In genomic region chr15:70523634-70524033, GRCh38 we compare ENCODE assay signal across 18 cellular contexts.
"Had no signal": no experiment of that assay in that cellular context is flagged by ENCODE, and none has a peak within 500 bp of the region (broad histone marks: within the 10 kb centered on the region; RNA-seq: fewer than 3 reads in every experiment).

No MANE protein-coding gene starts in this region.

- FAIRE-seq: small intestine had no signal

- H3K4me2 ChIP-seq: hepatocyte had no signal

- H3K36me3 ChIP-seq: adrenal gland, gastroesophageal sphincter, suprapubic skin, upper lobe of left lung had no signal

- H3K27ac Mint-ChIP-seq: activated T-helper 2 cell treated with anti-CD3 and anti-CD28 coated beads, Interferon-gamma antibody, Interleukin-2, Interleukin-4, amounts not matched to agents 10 μg/mL and 5 μg/mL and 100 μg/mL, durations not matched to agents 14 hours and 24 hours and 36 hours; mesothelial cell of epicardium; stimulated activated naive B cell treated with anti-CD40 and anti-IgM and Interleukin-4, amounts not matched to agents 10 μg/mL and 1 μg/mL and 100 μg/mL, for 72 hours; T-helper 2 cell treated with Interferon-gamma antibody and Interleukin-4, amounts not matched to agents 5 μg/mL and 100 μg/mL, for 36 hours had no signal

- H3K4me1 ChIP-seq: gastroesophageal sphincter had no signal

- H3K27me3 ChIP-seq: adrenal gland, suprapubic skin had no signal

- H3K36me3 Mint-ChIP-seq: mesothelial cell of epicardium had no signal

- H3K27ac ChIP-seq: adrenal gland, epithelial cell of prostate, gastroesophageal sphincter, hepatocyte, suprapubic skin, upper lobe of left lung had no signal

- DNase-seq: activated CD4-positive, alpha-beta T cell treated with anti-CD3 and anti-CD28 coated beads, Interleukin-2, amount 50 U/mL, for 48 hours; activated naive CD4-positive, alpha-beta T cell treated with anti-CD3 and anti-CD28 coated beads, Interleukin-2, amount 50 U/mL, for 16 hours; caudate nucleus; cortex of kidney; effector memory CD4-positive, alpha-beta T cell; kidney glomerular epithelial cell; small intestine; stimulated activated naive B cell treated with anti-CD40 and anti-IgM and Interleukin-4, amounts not matched to agents 10 μg/mL and 1 μg/mL and 100 μg/mL, for 72 hours; upper lobe of left lung had no signal

- H3K4me3 Mint-ChIP-seq: mesothelial cell of epicardium; stimulated activated naive B cell treated with anti-CD40 and anti-IgM and Interleukin-4, amounts not matched to agents 10 μg/mL and 1 μg/mL and 100 μg/mL, for 72 hours; T-helper 2 cell treated with Interferon-gamma antibody and Interleukin-4, amounts not matched to agents 5 μg/mL and 100 μg/mL, for 36 hours had no signal

- H2AFZ ChIP-seq: hepatocyte had no signal

- H3K79me2 ChIP-seq: hepatocyte had no signal

- H3K9me3 Mint-ChIP-seq: activated T-helper 2 cell treated with anti-CD3 and anti-CD28 coated beads, Interferon-gamma antibody, Interleukin-2, Interleukin-4, amounts not matched to agents 10 μg/mL and 5 μg/mL and 100 μg/mL, durations not matched to agents 14 hours and 24 hours and 36 hours; mesothelial cell of epicardium had no signal

- H3K4me3 ChIP-seq: adrenal gland, gastroesophageal sphincter, hepatocyte, suprapubic skin, upper lobe of left lung had no signal

- ATAC-seq: activated CD4-positive, CD25-positive, alpha-beta regulatory T cell treated with anti-CD3 and anti-CD28 coated beads, Interleukin-2, amount 50 U/mL, for 24 hours; gastroesophageal sphincter; stimulated activated naive B cell treated with anti-CD40 and anti-IgM and Interleukin-4, amounts not matched to agents 10 μg/mL and 1 μg/mL and 100 μg/mL, for 72 hours had no signal
